In genomic region chr6:23272536-23272935, GRCh38 we compare ENCODE assay signal across 22 cellular contexts.
"Had no signal": no experiment of that assay in that cellular context is flagged by ENCODE, and none has a peak within 500 bp of the region (broad histone marks: within the 10 kb centered on the region; RNA-seq: fewer than 3 reads in every experiment).

No MANE protein-coding gene starts in this region.

- H3K36me3 ChIP-seq: esophagus squamous epithelium, neutrophil, spleen, tibial artery, upper lobe of right lung, vagina had no signal

- H3K9me3 ChIP-seq: esophagus squamous epithelium, neutrophil, tibial artery, upper lobe of right lung, vagina had no signal

- H3K27me3 ChIP-seq: esophagus squamous epithelium, neutrophil, spleen, tibial artery, upper lobe of right lung, vagina had no signal

- H3K4me3 ChIP-seq: esophagus squamous epithelium, lung, spleen, tibial artery, upper lobe of right lung, vagina had no signal

- DNase-seq: effector memory CD8-positive, alpha-beta T cell; esophagus squamous epithelium; foreskin melanocyte; head of caudate nucleus; hippocampal formation; left colon; left ventricle myocardium superior; mesendoderm; naive thymus-derived CD4-positive, alpha-beta T cell; nephron progenitor cell; posterior cingulate gyrus; spleen; stimulated activated CD4-positive, alpha-beta T cell treated with anti-CD3 and anti-CD28 coated beads, Interleukin-15, amount 100 ng/mL, for 24 hours; stimulated activated CD4-positive, alpha-beta T cell treated with anti-CD3 and anti-CD28 coated beads, Interleukin-1b, Interleukin-23, amount 100 ng/mL, for 48 hours; stimulated activated CD4-positive, alpha-beta T cell treated with anti-CD3 and anti-CD28 coated beads, Interleukin-4, amount 100 ng/mL, for 24 hours; tibial artery; upper lobe of right lung had no signal

- H3K27ac ChIP-seq: esophagus squamous epithelium, neutrophil, spleen, tibial artery, upper lobe of right lung, vagina had no signal

- ATAC-seq: effector memory CD8-positive, alpha-beta T cell; left colon; left ventricle myocardium superior; naive thymus-derived CD4-positive, alpha-beta T cell; sciatic nerve; stimulated activated memory B cell treated with anti-CD40 and anti-IgM and Interleukin-4, amounts not matched to agents 10 μg/mL and 1 μg/mL and 100 μg/mL, for 72 hours; upper lobe of right lung had no signal

- H3K4me1 ChIP-seq: esophagus squamous epithelium, spleen, upper lobe of right lung, vagina had no signal
